ENCODE assay signal across 22 cellular contexts in the genomic region with DNA sequence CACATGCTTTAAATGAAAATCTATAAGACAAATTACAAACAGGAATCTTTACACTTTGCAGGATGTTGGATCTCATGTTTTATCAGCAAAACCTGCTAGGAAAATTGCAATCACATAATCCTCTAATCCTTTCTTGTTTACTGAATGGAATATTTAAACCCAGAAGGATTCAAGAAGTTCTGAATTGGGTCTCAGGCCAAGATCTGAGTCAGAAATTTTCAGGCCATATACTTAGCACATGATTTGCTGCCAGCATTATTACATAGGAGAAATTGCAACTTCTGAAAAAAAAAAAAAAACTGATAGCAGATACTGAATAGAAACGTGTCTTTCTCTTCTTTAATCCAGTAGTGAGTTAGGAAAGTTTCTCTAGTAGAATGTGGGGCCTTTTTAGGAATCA.
DNase-seq lines count a peak whose midpoint lies in the region; ATAC-seq and TF ChIP-seq lines count a peak whose summit lies in the region.
"Had no signal": no experiment of that assay in that cellular context is flagged by ENCODE, and none has a peak within 500 bp of the region (broad histone marks: within the 10 kb centered on the region; RNA-seq: fewer than 3 reads in every experiment).

No MANE protein-coding gene starts in this region.

- ATAC-seq in GM18909 (IDR thresholded peaks at IDR 0.05; ENCODE audit: poor library complexity, unreplicated experiment), result no peak
- ATAC-seq: SK-N-SH treated with all-trans-retinoic acid at 6 μM for 48 hours had no signal

- H3K27me3 ChIP-seq in mammary epithelial cell (ENCODE audit: insufficient read depth, low read length), result no peaks in the 10 kb centered on the region
- H3K27me3 ChIP-seq: BE2C, SJCRH30 had no signal

- H3K36me3 ChIP-seq in mammary epithelial cell (ENCODE audit: insufficient read depth, low read length), result no peaks in the 10 kb centered on the region
- H3K36me3 ChIP-seq: BE2C, HAP-1, SJCRH30 had no signal

- H3K4me3 ChIP-seq in mammary epithelial cell (replicated peaks in 1 of 3; ENCODE audit: insufficient read depth in 1 of 3, low read depth in 2 of 3, low read length in 3 of 3), result no peak overlapping the region
- H3K4me3 ChIP-seq: GM23248, HAP-1, SJCRH30 had no signal

- dilution Hi-C loops in mammary epithelial cell (cut with HindIII; ENCODE audit: low sequenced_read_pairs), result no loop called here

- peaks cover 4% of the 10 kb centered on the region for H3K4me1 ChIP-seq in mammary epithelial cell (ENCODE audit: insufficient read depth, low read length)
- H3K4me1 ChIP-seq: BE2C, HAP-1 had no signal

- no peak overlapping the region for H3K27ac ChIP-seq in mammary epithelial cell (ENCODE audit: insufficient read depth, low read depth, low read length)
- H3K27ac ChIP-seq: 22Rv1, GM23248, SJCRH30 had no signal

- DNase-seq in NCI-H1105 treated with DMSO at 0.1 percent for 48 hours (lab: John Stamatoyannopoulos, UW) (peak; percentile 27), NCI-H1105 (lab: John Stamatoyannopoulos, UW) (no peak), DMS53 treated with DMSO at 0.1 percent for 48 hours (lab: John Stamatoyannopoulos, UW; ENCODE audit: unreplicated experiment) (peak; percentile 80), mammary epithelial cell (no peak), iris pigment epithelial cell (ENCODE audit: low read depth) (peak; percentile 1), NOMO-1 treated with DMSO at 0.1 percent for 48 hours (lab: John Stamatoyannopoulos, UW; ENCODE audit: unreplicated experiment) (no peak), HuH-7.5 (ENCODE audit: low spot score) (no peak)
- DNase-seq: ACHN; BE2C; CD8-positive, alpha-beta memory T cell; DMS 273 treated with DMSO at 0.1 percent for 48 hours; DND-41; GM23248; KBM-7; MM.1S; NCI-H1694 treated with DMSO at 0.1 percent for 48 hours; NCI-H526 treated with DMSO at 0.1 percent for 48 hours had no signal

- no peaks in the 10 kb centered on the region for H4K20me1 ChIP-seq in mammary epithelial cell (ENCODE audit: insufficient read depth, low read length)

- H2AFZ ChIP-seq in mammary epithelial cell (ENCODE audit: low read depth, low read length), result no peak overlapping the region
- H2AFZ ChIP-seq: GM23248 had no signal

- in situ Hi-C loops in mammary epithelial cell (cut with MboI; ENCODE audit: low sequenced_read_pairs in 2 of 2), result no loop called here

- no peak overlapping the region for H3K9ac ChIP-seq in mammary epithelial cell (ENCODE audit: insufficient read depth, low read length)
- H3K9ac ChIP-seq: GM23248 had no signal

- CTCF ChIA-PET in mammary epithelial cell (lab: Charles Lee; ENCODE audit: low non-redundant PET), result no interaction called here

- TF ChIP-seq CTCF in mammary epithelial cell (conservative IDR thresholded peaks at IDR 0.05 in 1 of 2, IDR thresholded peaks at IDR 0.05 in 1 of 2; ENCODE audit: extremely low read depth in 1 of 2, insufficient read depth in 1 of 2, low read depth in 1 of 2, low read length in 2 of 2), result no peak

- no TSS peak for BruUV-seq in mammary epithelial cell (replicated peaks; lab: Mats Ljungman, UMichigan)

- H3K9me3 ChIP-seq in mammary epithelial cell (replicated peaks; ENCODE audit: insufficient read depth, low read length), result no peaks in the 10 kb centered on the region
- H3K9me3 ChIP-seq: BE2C, HAP-1, SJCRH30 had no signal

- intact Hi-C loops in mammary epithelial cell (cut with micrococcal nuclease), result no loop called here

- WGBS in mammary epithelial cell (ENCODE audit: low coverage, missing lambda C conversion rate), result 0% methylated on average over 1 of the region's 1 CpG

- no peaks in the 10 kb centered on the region for H3K79me2 ChIP-seq in mammary epithelial cell (ENCODE audit: insufficient read depth, low read length)

- peak overlapping the region; percentile 42 for H3K4me2 ChIP-seq in mammary epithelial cell (ENCODE audit: insufficient read depth, low read depth, low read length)

Comparison
In these comparisons a context has a peak if more than half of its experiments do, and no peak if none do; other contexts are left out.
1. DNase-seq: peak in NCI-H1105 treated with DMSO at 0.1 percent for 48 hours (single experiment), DMS53 treated with DMSO at 0.1 percent for 48 hours (single experiment) and iris pigment epithelial cell (single experiment); none in NCI-H1105 (single experiment), mammary epithelial cell (single experiment), NOMO-1 treated with DMSO at 0.1 percent for 48 hours (single experiment) and HuH-7.5 (single experiment).